ENCODE assay signal across 8 cellular contexts in the genomic region with DNA sequence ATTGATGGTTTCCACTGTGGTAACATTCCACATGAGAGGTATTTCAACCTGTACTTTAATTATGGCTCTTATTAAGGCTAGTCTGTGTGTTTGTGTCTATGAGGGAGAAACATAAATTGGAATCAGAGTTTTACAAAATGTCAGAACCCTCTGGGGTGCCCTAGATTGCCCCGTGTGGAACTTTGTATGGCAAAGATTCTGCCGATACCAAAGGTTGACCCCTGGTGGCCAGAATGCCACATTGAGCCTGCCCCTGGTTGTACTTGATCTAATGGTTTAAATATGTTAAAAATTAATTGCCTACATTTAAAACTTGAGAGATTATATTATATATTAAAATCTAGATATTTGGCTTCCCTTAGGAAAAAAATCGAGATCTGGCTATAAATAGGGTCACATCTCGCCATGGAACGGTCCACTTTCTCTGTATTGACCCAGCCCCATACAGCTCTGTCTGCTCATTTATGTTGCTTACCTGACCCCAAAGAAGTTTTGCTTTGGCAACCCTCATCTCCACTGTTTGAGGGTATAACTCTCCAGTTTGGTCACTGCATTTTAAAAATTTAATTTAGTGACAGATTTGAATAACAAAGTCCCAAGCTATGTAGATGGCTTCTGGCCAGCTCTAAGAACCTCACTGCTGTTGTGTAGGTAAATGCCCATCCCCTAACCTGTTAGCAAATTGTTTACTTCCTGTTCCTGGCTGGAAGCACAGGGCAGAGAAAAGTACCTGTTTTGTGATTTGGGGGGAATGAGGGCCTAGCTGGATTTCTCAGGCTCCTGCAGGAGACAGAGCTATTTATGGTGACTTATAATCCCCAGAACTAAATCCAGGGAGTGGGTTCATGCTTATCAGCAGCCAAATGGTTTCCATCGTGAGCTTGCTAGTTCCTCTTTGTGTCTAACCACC.
DNase-seq lines count a peak whose midpoint lies in the region; ATAC-seq, FAIRE-seq and TF ChIP-seq lines count a peak whose summit lies in the region.

No MANE protein-coding gene starts in this region.

- peaks cover 16% of the 10 kb centered on the region for H3K27me3 Mint-ChIP-seq in nephron (ENCODE audit: low read depth)

- peak; percentile 88 for ATAC-seq in GM21529 (IDR thresholded peaks at IDR 0.05; ENCODE audit: unreplicated experiment)

- H3K27me3 ChIP-seq in endothelial cell of umbilical vein (ENCODE audit: control insufficient read depth in 2 of 2, insufficient read depth in 2 of 2, low read length in 2 of 2): no peaks in the 10 kb centered on the region
- no peaks in the 10 kb centered on the region for H3K27me3 ChIP-seq in effector memory CD4-positive, alpha-beta T cell (replicated peaks; ENCODE audit: control insufficient read depth, insufficient read depth, low read length, poor library complexity, severe bottlenecking)

- H3K36me3 ChIP-seq in endothelial cell of umbilical vein (ENCODE audit: control insufficient read depth in 2 of 2, extremely low read depth in 1 of 2, insufficient read depth in 2 of 2, low read length in 2 of 2): no peaks in the 10 kb centered on the region
- H3K36me3 ChIP-seq in effector memory CD4-positive, alpha-beta T cell (ENCODE audit: control insufficient read depth, insufficient read depth, low read length): no peaks in the 10 kb centered on the region

- dilution Hi-C loops in endothelial cell of umbilical vein (cut with MboI; ENCODE audit: extremely low pct_ligation_motif_present, low sequenced_read_pairs): no loop called here

- no peaks in the 10 kb centered on the region for H3K9me3 Mint-ChIP-seq in nephron

- no peak overlapping the region for H2AFZ ChIP-seq in endothelial cell of umbilical vein (ENCODE audit: low read depth, low read length)

- no peaks in the 10 kb centered on the region for H3K9me3 ChIP-seq in endothelial cell of umbilical vein (replicated peaks; ENCODE audit: control insufficient read depth, insufficient read depth, low read length)
- H3K9me3 ChIP-seq in effector memory CD4-positive, alpha-beta T cell (ENCODE audit: control insufficient read depth, low read length): no peaks in the 10 kb centered on the region

- no peak overlapping the region for H3K4me3 Mint-ChIP-seq in nephron

- H3K79me2 ChIP-seq in endothelial cell of umbilical vein (ENCODE audit: control insufficient read depth, insufficient read depth, low read length): no peaks in the 10 kb centered on the region

- H4K20me1 ChIP-seq in endothelial cell of umbilical vein (replicated peaks; ENCODE audit: control insufficient read depth, extremely low read depth, insufficient read depth, low read length): no peaks in the 10 kb centered on the region

- H3K4me2 ChIP-seq in endothelial cell of umbilical vein (ENCODE audit: insufficient read depth, low read length): no peak overlapping the region

- H3K36me3 Mint-ChIP-seq in nephron (ENCODE audit: low read depth): no peaks in the 10 kb centered on the region

- H3K9ac ChIP-seq in endothelial cell of umbilical vein (replicated peaks; ENCODE audit: extremely low read depth, insufficient read depth, low read length): no peak overlapping the region

- CTCF ChIA-PET in endothelial cell of umbilical vein (lab: Charles Lee): interaction anchor here (0.7 to 3.1 kb wide), 33 partner anchors 9 to 838 kb away, joined by 3 to 46 read pairs (median 5); a partner anchor contains a TSS

- H3K27ac ChIP-seq in endothelial cell of umbilical vein (ENCODE audit: insufficient read depth, low read depth, low read length): no peak overlapping the region
- no peak overlapping the region for H3K27ac ChIP-seq in effector memory CD4-positive, alpha-beta T cell (ENCODE audit: insufficient read depth, low read length, poor library complexity, severe bottlenecking)

- DNase-seq in ELF-1 (ENCODE audit: low read depth, low spot score): peak; percentile 26
- no peak for DNase-seq in LNCaP clone FGC (ENCODE audit: low read depth)
- DNase-seq in activated CD4-positive, alpha-beta T cell treated with anti-CD3 and anti-CD28 coated beads for 48 hours: peak; percentile 73
- peak; percentile 63 for DNase-seq in endothelial cell of umbilical vein (ENCODE audit: low read depth, low spot score)
- peak; percentile 66 for DNase-seq in urothelium cell line (ENCODE audit: low spot score)
- DNase-seq in effector memory CD4-positive, alpha-beta T cell: no peak

- H3K27ac Mint-ChIP-seq in nephron: no peak overlapping the region

- TF ChIP-seq CTCF in LNCaP clone FGC (IDR thresholded peaks at IDR 0.05; ENCODE audit: control insufficient read depth, extremely low read depth, insufficient read depth): peak; percentile 75
- peak; percentile 76 to 81 for TF ChIP-seq CTCF in endothelial cell of umbilical vein (IDR thresholded peaks at IDR 0.05; ENCODE audit: extremely low read depth in 1 of 2, insufficient read depth in 1 of 2, low read depth in 1 of 2, low read length in 2 of 2)
- TF ChIP-seq CTCF in nephron (IDR thresholded peaks at IDR 0.05; ENCODE audit: unreplicated experiment in 3 of 3): peak; percentile 81 to 89 (median 87)

- intact Hi-C loops in endothelial cell of umbilical vein (cut with micrococcal nuclease): loop anchor here (1.0 to 10.0 kb wide), 6 partner anchors 57 to 507 kb away; a partner anchor contains a TSS

- H3K4me3 ChIP-seq in LNCaP clone FGC (ENCODE audit: low read depth, low read length) (no peak overlapping the region), endothelial cell of umbilical vein (replicated peaks in 1 of 3; ENCODE audit: insufficient read depth in 1 of 3, low read depth in 1 of 3, low read length in 3 of 3) (no peak overlapping the region)
- no peak overlapping the region for H3K4me3 ChIP-seq in effector memory CD4-positive, alpha-beta T cell (ENCODE audit: insufficient read depth, low read depth, low read length, poor library complexity, severe bottlenecking)

- no peaks in the 10 kb centered on the region for H3K4me1 Mint-ChIP-seq in nephron

- no peak for TF ChIP-seq POLR2A in endothelial cell of umbilical vein (IDR thresholded peaks at IDR 0.05; ENCODE audit: low read depth, low read length)

- FAIRE-seq in endothelial cell of umbilical vein (lab: Jason Lieb, UNC): no peak
- no peak for FAIRE-seq in urothelium cell line (lab: Jason Lieb, UNC)

- H3K9me1 ChIP-seq in endothelial cell of umbilical vein (replicated peaks; ENCODE audit: control insufficient read depth, extremely low read depth, insufficient read depth, low read length): no peaks in the 10 kb centered on the region

- no TSS peak for BruUV-seq in endothelial cell of umbilical vein (replicated peaks; lab: Mats Ljungman, UMichigan)

- peaks cover 11% of the 10 kb centered on the region for H3K4me1 ChIP-seq in endothelial cell of umbilical vein (ENCODE audit: control insufficient read depth, extremely low read depth, insufficient read depth, low read length)
- no peaks in the 10 kb centered on the region for H3K4me1 ChIP-seq in effector memory CD4-positive, alpha-beta T cell (ENCODE audit: control insufficient read depth, insufficient read depth, low read length, poor library complexity, severe bottlenecking)

- POLR2A ChIA-PET in endothelial cell of umbilical vein (lab: Charles Lee): no interaction called here

TF ChIP-seq in endothelial cell of umbilical vein, 7 proteins besides CTCF, POLR2A, EP300 and RAD21:
- TF ChIP-seq GATA2 (IDR thresholded peaks at IDR 0.05; ENCODE audit: insufficient read depth, insufficient read length, low read depth, low read length) (peak; percentile 24), JUN (IDR thresholded peaks at IDR 0.05; ENCODE audit: borderline replicate concordance, insufficient read depth, insufficient read length, low read depth) (no peak)
- TF ChIP-seq, protein P1, sequence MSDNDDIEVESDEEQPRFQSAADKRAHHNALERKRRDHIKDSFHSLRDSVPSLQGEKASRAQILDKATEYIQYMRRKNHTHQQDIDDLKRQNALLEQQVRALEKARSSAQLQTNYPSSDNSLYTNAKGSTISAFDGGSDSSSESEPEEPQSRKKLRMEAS (IDR thresholded peaks at IDR 0.05; ENCODE audit: insufficient read depth, insufficient read length): no peak
TF ChIP-seq in endothelial cell of umbilical vein: peak in this region for 1.

Comparison
In these comparisons a context has a peak if more than half of its experiments do, and no peak if none do; other contexts are left out.
1. DNase-seq: peak in ELF-1 (single experiment), activated CD4-positive, alpha-beta T cell treated with anti-CD3 and anti-CD28 coated beads for 48 hours (single experiment), endothelial cell of umbilical vein (single experiment) and urothelium cell line (single experiment); none in LNCaP clone FGC (single experiment) and effector memory CD4-positive, alpha-beta T cell (0 of 3).
2. Peak in every context shown above with its lines, with median percentiles within 50 percentile points of each other: CTCF ChIP-seq.